In the genomic region with DNA sequence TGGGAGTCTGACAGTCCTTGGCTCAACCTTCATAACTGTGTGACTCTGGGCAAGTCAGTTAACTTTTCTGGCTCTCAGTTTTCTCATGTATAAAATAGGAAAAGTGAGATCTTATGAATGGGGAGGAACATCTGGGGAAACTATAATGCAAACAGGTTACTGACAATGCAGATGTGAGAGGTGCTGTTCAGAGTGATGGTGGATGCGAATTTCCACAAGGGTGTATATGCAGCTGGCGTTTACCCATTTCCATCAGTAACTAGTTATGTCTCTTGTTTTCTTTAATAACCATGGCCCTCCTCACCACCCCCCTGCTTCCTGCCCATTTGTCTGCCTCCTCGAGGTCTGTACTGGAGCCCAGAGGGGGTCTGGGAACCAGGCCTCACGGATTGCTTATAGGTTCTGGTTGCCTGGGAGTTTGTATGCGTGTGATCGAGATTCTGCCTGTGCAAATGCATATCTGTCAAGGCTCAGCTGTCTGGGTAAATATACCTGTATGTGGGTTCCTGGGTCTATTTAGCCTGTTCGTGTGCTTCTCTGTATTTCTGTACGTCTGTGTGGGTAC, we compare ENCODE assay signal across 13 cellular contexts. TPM values are rescaled to one million over a fixed set of nuclear protein-coding genes. Genes with fewer than 3 reads are reported as not detected.
DNase-seq lines count a peak whose midpoint lies in the region; ATAC-seq and TF ChIP-seq lines count a peak whose summit lies in the region.
"Had no signal": no experiment of that assay in that cellular context is flagged by ENCODE, and none has a peak within 500 bp of the region (broad histone marks: within the 10 kb centered on the region; RNA-seq: fewer than 3 reads in every experiment).

No MANE protein-coding gene starts in this region.

- intact Hi-C loops in adrenal gland (cut with DNase I): loop anchor here in 1 of 2 donors (5.0 to 10.0 kb wide), 2 partner anchors 43 to 155 kb away; partner anchors contain the start of gene AHDC1

- no peaks in the 10 kb centered on the region for H3K9me3 ChIP-seq in adrenal gland (replicated peaks in 1 of 3)
- H3K9me3 ChIP-seq: A549, thoracic aorta had no signal

- peaks cover 2% of the 10 kb centered on the region for H3K36me3 Mint-ChIP-seq in T-helper 1 cell treated with Interleukin-12 subunit alpha and Interleukin-12 subunit beta and Interleukin-4 antibody, amounts not matched to agents 30 μg/mL and 1 μg/mL, for 36 hours (ENCODE audit: low read depth)
- H3K36me3 Mint-ChIP-seq in immature natural killer cell: no peaks in the 10 kb centered on the region
- no peaks in the 10 kb centered on the region for H3K36me3 Mint-ChIP-seq in stimulated activated memory B cell treated with anti-CD40 and anti-IgM and Interleukin-4, amounts not matched to agents 10 μg/mL and 1 μg/mL and 100 μg/mL, for 72 hours

- peak overlapping the region in 3 of 5 donors; percentile 86 to 96 (median 86) for H3K27ac ChIP-seq in adrenal gland

- DNase-seq in T-helper 1 cell (no peak), adrenal gland (no peak), immature natural killer cell (no peak), HuH-7 (ENCODE audit: low spot score) (no peak)
- no peak for DNase-seq in activated CD8-positive, alpha-beta memory T cell treated with anti-CD3 and anti-CD28 coated beads, Interleukin-2, amount 50 U/mL, for 4 hours
- no peak for DNase-seq in stimulated activated naive CD4-positive, alpha-beta T cell (lab: John Stamatoyannopoulos, UW)
- DNase-seq: activated CD8-positive, alpha-beta memory T cell treated with anti-CD3 and anti-CD28 coated beads, Interleukin-2, amount 50 U/mL, for 48 hours; amniotic stem cell; NCI-H510A treated with DMSO at 0.1 percent for 48 hours had no signal

- no peak for TF ChIP-seq POLR2A in adrenal gland (IDR thresholded peaks at IDR 0.05)

- peak overlapping the region; percentile 38 for H3K27ac Mint-ChIP-seq in T-helper 1 cell treated with Interleukin-12 subunit alpha and Interleukin-12 subunit beta and Interleukin-4 antibody, amounts not matched to agents 30 μg/mL and 1 μg/mL, for 36 hours
- peak overlapping the region in 5 of 6 donors; percentile 60 to 84 (median 65) for H3K27ac Mint-ChIP-seq in immature natural killer cell
- H3K27ac Mint-ChIP-seq in stimulated activated memory B cell treated with anti-CD40 and anti-IgM and Interleukin-4, amounts not matched to agents 10 μg/mL and 1 μg/mL and 100 μg/mL, for 72 hours: peak overlapping the region; percentile 38

- 64 to 79% (median 67%) methylated on average over 7 to 8 of the region's 8 CpGs for WGBS in adrenal gland, 4 donors

- H3K27me3 ChIP-seq in adrenal gland: no peaks in the 10 kb centered on the region

- no peaks in the 10 kb centered on the region for H3K9me3 Mint-ChIP-seq in T-helper 1 cell treated with Interleukin-12 subunit alpha and Interleukin-12 subunit beta and Interleukin-4 antibody, amounts not matched to agents 30 μg/mL and 1 μg/mL, for 36 hours
- H3K9me3 Mint-ChIP-seq in immature natural killer cell: no peaks in the 10 kb centered on the region
- H3K9me3 Mint-ChIP-seq in stimulated activated memory B cell treated with anti-CD40 and anti-IgM and Interleukin-4, amounts not matched to agents 10 μg/mL and 1 μg/mL and 100 μg/mL, for 72 hours: no peaks in the 10 kb centered on the region

- no peak for ATAC-seq in stimulated activated memory B cell treated with anti-CD40 and anti-IgM and Interleukin-4, amounts not matched to agents 10 μg/mL and 1 μg/mL and 100 μg/mL, for 72 hours
- ATAC-seq: A549 had no signal

- H3K4me1 Mint-ChIP-seq in T-helper 1 cell treated with Interleukin-12 subunit alpha and Interleukin-12 subunit beta and Interleukin-4 antibody, amounts not matched to agents 30 μg/mL and 1 μg/mL, for 36 hours (ENCODE audit: low read depth): peaks cover 43% of the 10 kb centered on the region
- H3K4me1 Mint-ChIP-seq in immature natural killer cell: peaks cover 68 to 80% of the 10 kb centered on the region in 2 donors
- peaks cover 73% of the 10 kb centered on the region for H3K4me1 Mint-ChIP-seq in stimulated activated memory B cell treated with anti-CD40 and anti-IgM and Interleukin-4, amounts not matched to agents 10 μg/mL and 1 μg/mL and 100 μg/mL, for 72 hours

- H3K4me3 ChIP-seq in adrenal gland: no peak overlapping the region
- H3K4me3 ChIP-seq: A549, thoracic aorta had no signal

- no peaks in the 10 kb centered on the region for H3K27me3 Mint-ChIP-seq in T-helper 1 cell treated with Interleukin-12 subunit alpha and Interleukin-12 subunit beta and Interleukin-4 antibody, amounts not matched to agents 30 μg/mL and 1 μg/mL, for 36 hours (ENCODE audit: low read depth)
- peaks cover 1 to 7% (median 3%) of the 10 kb centered on the region in 3 donors for H3K27me3 Mint-ChIP-seq in immature natural killer cell (ENCODE audit: low read depth in 3 of 3)
- no peaks in the 10 kb centered on the region for H3K27me3 Mint-ChIP-seq in stimulated activated memory B cell treated with anti-CD40 and anti-IgM and Interleukin-4, amounts not matched to agents 10 μg/mL and 1 μg/mL and 100 μg/mL, for 72 hours

- no peak overlapping the region for H3K4me3 Mint-ChIP-seq in T-helper 1 cell treated with Interleukin-12 subunit alpha and Interleukin-12 subunit beta and Interleukin-4 antibody, amounts not matched to agents 30 μg/mL and 1 μg/mL, for 36 hours
- H3K4me3 Mint-ChIP-seq in immature natural killer cell: no peak overlapping the region
- no peak overlapping the region for H3K4me3 Mint-ChIP-seq in stimulated activated memory B cell treated with anti-CD40 and anti-IgM and Interleukin-4, amounts not matched to agents 10 μg/mL and 1 μg/mL and 100 μg/mL, for 72 hours

- peaks cover 0 to 12% of the 10 kb centered on the region in 2 donors for H3K36me3 ChIP-seq in adrenal gland (replicated peaks in 1 of 2)

- no peak for TF ChIP-seq CTCF in adrenal gland (IDR thresholded peaks at IDR 0.05)

- H3K4me1 ChIP-seq in adrenal gland (replicated peaks in 1 of 2): peaks cover 73 to 87% of the 10 kb centered on the region in 2 donors

RNA-seq across cellular contexts. Expression of gene AHDC1, which starts 44.4 kb away (rescaled TPM):
- 100 to 1,000 TPM in 1 of 8 donors, 10 to 100 TPM in 7; 43.9 to 111 (median 71.8) TPM for total RNA-seq in adrenal gland
- polyA plus RNA-seq in adrenal gland (10 to 100 TPM; 10.4 to 98.5 (median 27.0) TPM), immature natural killer cell (1 to 10 TPM in 2 of 3 donors, not detected in 1; 1.2 to 6.3 TPM)
